Comparison of ENCODE assay signal across 15 cellular contexts in the genomic region with DNA sequence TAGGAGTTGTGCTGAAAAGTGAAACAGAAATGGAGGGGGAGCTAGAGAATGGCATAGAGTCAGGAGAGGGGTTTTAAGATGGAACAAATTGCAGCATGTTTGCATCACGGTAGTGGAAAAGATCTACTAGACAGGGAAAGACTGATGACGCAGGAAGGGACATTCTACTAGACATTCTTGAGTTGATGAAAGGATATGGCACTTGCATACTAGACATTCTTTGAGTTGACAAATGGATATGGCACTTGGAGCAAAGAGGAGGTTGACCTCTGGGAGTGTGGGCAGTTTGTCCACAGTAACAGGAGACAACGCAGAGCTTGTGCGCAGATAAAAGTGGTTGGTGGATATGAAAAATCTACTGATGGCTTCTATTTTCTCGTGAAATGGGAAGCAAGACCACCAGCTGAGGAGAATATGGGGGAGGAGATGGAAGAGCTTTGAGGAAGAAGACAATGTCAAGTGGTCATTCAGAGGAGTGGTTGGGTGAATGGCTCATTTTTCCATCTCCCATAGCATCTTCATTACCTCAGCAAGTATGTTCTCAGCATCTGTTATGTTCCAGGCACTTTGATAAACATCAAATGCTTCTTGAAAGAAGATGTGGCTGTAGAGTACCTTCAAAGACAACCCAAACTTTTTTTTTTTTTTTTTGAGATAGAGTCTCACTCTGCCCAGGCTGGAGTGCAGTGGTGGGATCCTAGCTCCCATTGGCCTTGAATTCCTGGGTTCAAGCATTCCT. TPM values are rescaled to one million over a fixed set of nuclear protein-coding genes. Genes with fewer than 3 reads are reported as not detected.
DNase-seq lines count a peak whose midpoint lies in the region; ATAC-seq and TF ChIP-seq lines count a peak whose summit lies in the region.
"Had no signal": no experiment of that assay in that cellular context is flagged by ENCODE, and none has a peak within 500 bp of the region (broad histone marks: within the 10 kb centered on the region; RNA-seq: fewer than 3 reads in every experiment).

No MANE protein-coding gene starts in this region.

- ATAC-seq in HCT116 (no peak), omental fat pad (ENCODE audit: low FRiP score) (no peak), psoas muscle (no peak)

- peaks cover 3% of the 10 kb centered on the region; the same call in 1 of the 2 replicates for H4K20me1 ChIP-seq in HCT116 (ENCODE audit: insufficient read depth)

- TF ChIP-seq RAD21 in HCT116 (IDR thresholded peaks at IDR 0.05; ENCODE audit: low read depth) = no peak

- no TSS peak for BruUV-seq in HCT116 (replicated peaks; lab: Mats Ljungman, UMichigan)

- H2AFZ ChIP-seq in HCT116 (ENCODE audit: low read depth, low read length, poor library complexity, severe bottlenecking) = no peak overlapping the region

- H3K4me3 ChIP-seq in HCT116 (replicated peaks in 1 of 2; ENCODE audit: low read depth in 1 of 2, low read length in 2 of 2) (no peak overlapping the region), psoas muscle (no peak overlapping the region)
- H3K4me3 ChIP-seq: colonic mucosa, upper lobe of left lung had no signal

- 0 out of 2 replicates have a peak overlapping the region, but pooled peaks have one; percentile 7 for H3K4me2 ChIP-seq in HCT116 (ENCODE audit: low read length)

- no peaks in the 10 kb centered on the region for H3K27me3 ChIP-seq in HCT116 (ENCODE audit: insufficient read depth, low read length)
- H3K27me3 ChIP-seq in psoas muscle (ENCODE audit: insufficient read depth in 3 of 3, low read length in 2 of 3) = no peaks in the 10 kb centered on the region
- H3K27me3 ChIP-seq: colonic mucosa, upper lobe of left lung had no signal

- RAD21 ChIA-PET in HCT116 (lab: Charles Lee; ENCODE audit: low non-redundant PET in 1 of 2, low total read pairs in 2 of 2, uncharacterized antibody in 2 of 2, unreplicated experiment in 2 of 2) = no interaction called here

- TF ChIP-seq POLR2A in HCT116 (IDR thresholded peaks at IDR 0.05; ENCODE audit: borderline replicate concordance, extremely low read depth, insufficient read depth, insufficient read length) = no peak

- TF ChIP-seq CTCF in HCT116 (IDR thresholded peaks at IDR 0.05 in 2 of 3, conservative IDR thresholded peaks at IDR 0.05 in 1 of 3; ENCODE audit: borderline replicate concordance in 1 of 3, insufficient read depth in 1 of 3, low read depth in 2 of 3, low read length in 2 of 3) (no peak), omental fat pad (IDR thresholded peaks at IDR 0.05) (no peak), psoas muscle (IDR thresholded peaks at IDR 0.05) (no peak)

- no peak overlapping the region for H3K9ac ChIP-seq in HCT116 (ENCODE audit: low read length)

- POLR2A ChIA-PET in HCT116 (lab: Charles Lee) = no interaction called here

- CTCF ChIA-PET in HCT116 (lab: Charles Lee) = no interaction called here

- 79 to 83% (median 82%) methylated on average over 5 of the region's 5 CpGs for WGBS in psoas muscle, 3 donors

- H3K9me2 ChIP-seq in HCT116 (ENCODE audit: insufficient read depth) = no peaks in the 10 kb centered on the region

- peaks cover 22% of the 10 kb centered on the region for H3K79me2 ChIP-seq in HCT116 (ENCODE audit: insufficient read depth, low read length)

- intact Hi-C loops in HCT116 (cut with micrococcal nuclease) = no loop called here
- intact Hi-C loops in psoas muscle (cut with DNase I) = no loop called here

- H3K4me1 ChIP-seq in HCT116 (ENCODE audit: control insufficient read depth in 1 of 2, insufficient read depth in 2 of 2, low read length in 2 of 2) (peaks cover 7 to 45% of the 10 kb centered on the region in 2 experiments; a peak in 3 of 4 replicates), psoas muscle (peaks cover 13% of the 10 kb centered on the region)
- H3K4me1 ChIP-seq: colonic mucosa had no signal

- H3K27ac ChIP-seq in HCT116 (ENCODE audit: low read depth, low read length) (no peak overlapping the region), psoas muscle (no peak overlapping the region)
- H3K27ac ChIP-seq: colonic mucosa, upper lobe of left lung had no signal

- no peaks in the 10 kb centered on the region for H3K9me3 ChIP-seq in HCT116 (ENCODE audit: control insufficient read depth in 1 of 2, insufficient read depth in 1 of 2, low read depth in 1 of 2, low read length in 2 of 2)
- H3K9me3 ChIP-seq in psoas muscle = no peaks in the 10 kb centered on the region
- H3K9me3 ChIP-seq: colonic mucosa, upper lobe of left lung had no signal

- no peaks in the 10 kb centered on the region; a peak in 1 of 4 replicates for H3K36me3 ChIP-seq in HCT116 (ENCODE audit: control insufficient read depth in 1 of 2, insufficient read depth in 2 of 2, low read length in 2 of 2)
- no peaks in the 10 kb centered on the region for H3K36me3 ChIP-seq in psoas muscle (ENCODE audit: insufficient read depth in 1 of 2, low read depth in 1 of 2)
- H3K36me3 ChIP-seq: colonic mucosa, upper lobe of left lung had no signal

- DNase-seq in A172 (ENCODE audit: low spot score) (peak; percentile 85), HCT116 (ENCODE audit: low read depth, low spot score) (no peak), amniotic epithelial cell (ENCODE audit: low read depth) (peak; percentile 65), iris pigment epithelial cell (ENCODE audit: low read depth) (peak; percentile 84), omental fat pad (ENCODE audit: low spot score) (no peak), SIG-M5 (lab: John Stamatoyannopoulos, UW) (no peak), psoas muscle (no peak), NCI-H2081 treated with DMSO at 0.1 percent for 48 hours (lab: John Stamatoyannopoulos, UW) (no peak)
- DNase-seq: activated CD8-positive, alpha-beta memory T cell treated with anti-CD3 and anti-CD28 coated beads for 24 hours; activated gamma-delta T cell; colonic mucosa; DMS79 treated with DMSO at 0.1 percent for 48 hours; NCI-H1694 treated with DMSO at 0.1 percent for 48 hours; NCI-H774; upper lobe of left lung had no signal

TF ChIP-seq in HCT116, 20 proteins besides CTCF, POLR2A, EP300 and RAD21:
- TF ChIP-seq TCF7L2 (IDR thresholded peaks at IDR 0.05; ENCODE audit: borderline replicate concordance, extremely low read depth, insufficient read depth, insufficient read length) = no peak
- TF ChIP-seq ELF1 (IDR thresholded peaks at IDR 0.05; ENCODE audit: borderline replicate concordance, low read depth) = no peak
- no peak for TF ChIP-seq SIN3A (IDR thresholded peaks at IDR 0.05; ENCODE audit: low read depth)
- no peak for TF ChIP-seq ATF3 (IDR thresholded peaks at IDR 0.05)
- no peak for TF ChIP-seq ZFX (IDR thresholded peaks at IDR 0.05)
- TF ChIP-seq ZNF274 (IDR thresholded peaks at IDR 0.05; ENCODE audit: low read depth, low read length) = no peak
- TF ChIP-seq EZH2phosphoT487 (IDR thresholded peaks at IDR 0.05; ENCODE audit: borderline replicate concordance) = no peak
- no peak for TF ChIP-seq JUND (IDR thresholded peaks at IDR 0.05)
- no peak for TF ChIP-seq MAX (IDR thresholded peaks at IDR 0.05)
- no peak for TF ChIP-seq POLR2AphosphoS5 (IDR thresholded peaks at IDR 0.05; ENCODE audit: low read depth, low read length)
- TF ChIP-seq REST (IDR thresholded peaks at IDR 0.05; ENCODE audit: low read depth) = no peak
- no peak for TF ChIP-seq SP1 (IDR thresholded peaks at IDR 0.05; ENCODE audit: low read depth)
- no peak for TF ChIP-seq CEBPB (IDR thresholded peaks at IDR 0.05; ENCODE audit: low read depth)

RNA-seq across cellular contexts. Expression of gene CTPS1, which starts 2.4 kb away (rescaled TPM):
- total RNA-seq in A172 (2014; rRNA removed; shearing (Covaris generic)) = 41.2 and 43.8 TPM in 2 replicates
- total RNA-seq in HCT116 (2021; ENCODE audit: unreplicated experiment) = 66.4 TPM
- polyA plus RNA-seq in HCT116 (2012) = 32.0 and 41.5 TPM in 2 replicates
- 10 to 100 TPM; 16.1 to 57.5 (median 17.6) TPM for total RNA-seq in omental fat pad
- 10 to 100 TPM in 3 of 4 donors, 1 to 10 TPM in 1; 8.0 to 26.1 (median 22.7) TPM for total RNA-seq in psoas muscle
- 10 to 100 TPM; 14.7 to 43.5 (median 14.9) TPM for polyA plus RNA-seq in psoas muscle

RNA-seq across cellular contexts. Expression of gene SLFNL1, which starts 44.4 kb away (rescaled TPM):
- 0.02 and 0.17 TPM in 2 replicates for total RNA-seq in A172 (2014; rRNA removed; shearing (Covaris generic))
- total RNA-seq in HCT116 (2021; ENCODE audit: unreplicated experiment) (0.20 TPM), omental fat pad (1 to 10 TPM in 1 of 4 donors, under 1 TPM in 3; 0.19 to 1.6 (median 0.55) TPM), psoas muscle (under 1 TPM; 0.15 to 0.23 (median 0.17) TPM)
- 0.59 and 0.67 TPM in 2 replicates for polyA plus RNA-seq in HCT116 (2012)
- polyA plus RNA-seq in psoas muscle = under 1 TPM; 0.13 to 0.58 (median 0.17) TPM

Comparison
In these comparisons a context has a peak if more than half of its experiments do, and no peak if none do; other contexts are left out.
1. DNase-seq: peak in A172 (single experiment), amniotic epithelial cell (single experiment) and iris pigment epithelial cell (single experiment); none in HCT116 (single experiment), omental fat pad (single experiment), SIG-M5 (single experiment), psoas muscle (0 of 2) and NCI-H2081 treated with DMSO at 0.1 percent for 48 hours (single experiment).